20 cellular contexts compared by ENCODE assay signal in the genomic region with DNA sequence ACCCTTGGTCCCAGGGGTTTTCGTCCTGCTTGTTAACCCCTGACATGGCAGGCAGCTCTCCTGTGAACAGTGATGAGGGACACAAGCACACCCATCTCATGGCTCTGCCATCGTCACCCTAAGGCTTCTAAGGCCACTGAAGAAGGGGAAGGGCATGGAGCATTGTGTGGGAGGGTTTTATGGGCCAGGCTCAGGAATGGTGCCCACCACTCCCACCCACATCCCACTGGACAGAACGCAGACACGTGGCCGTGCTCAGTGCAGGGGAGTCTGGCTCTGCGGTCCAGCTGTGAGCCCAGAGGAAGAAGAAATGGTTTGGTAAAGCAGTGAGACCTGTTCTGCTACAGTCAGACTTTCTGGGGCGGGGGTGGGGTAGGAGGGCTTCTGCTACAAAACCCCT.
"Had no signal": no experiment of that assay in that cellular context is flagged by ENCODE, and none has a peak within 500 bp of the region (broad histone marks: within the 10 kb centered on the region; RNA-seq: fewer than 3 reads in every experiment).

No MANE protein-coding gene starts in this region.

- H3K27me3 ChIP-seq: colonic mucosa had no signal

- H3K9me3 ChIP-seq: colonic mucosa, esophagus squamous epithelium, gastrocnemius medialis, heart right ventricle, left lung, lower lobe of right lung, mucosa of descending colon had no signal

- H3K4me1 ChIP-seq: colonic mucosa, left lung, lower lobe of right lung had no signal

- H3K27ac Mint-ChIP-seq: dendritic cell treated with granulocyte-macrophage colony-stimulating factor and Interleukin-4, amounts not matched to agents 40 ng/mL and 50 ng/mL, for 4 days; mesothelial cell of epicardium had no signal

- ATAC-seq: esophagus mucosa, gastrocnemius medialis, heart right ventricle, left cardiac atrium, left lung, left ventricle myocardium superior, lower lobe of right lung, mucosa of descending colon had no signal

- H3K36me3 ChIP-seq: colonic mucosa, esophagus squamous epithelium, gastrocnemius medialis, heart right ventricle, left lung, lower lobe of right lung had no signal

- H3K9me3 Mint-ChIP-seq: dendritic cell treated with granulocyte-macrophage colony-stimulating factor and Interleukin-4, amounts not matched to agents 40 ng/mL and 50 ng/mL, for 4 days; mesothelial cell of epicardium; naive B cell had no signal

- H3K27ac ChIP-seq: colonic mucosa, epithelial cell of prostate, esophagus squamous epithelium, gastrocnemius medialis, heart right ventricle, left lung, lower lobe of right lung had no signal

- H3K36me3 Mint-ChIP-seq: mesothelial cell of epicardium, naive B cell had no signal

- H3K4me3 ChIP-seq: colonic mucosa, esophagus squamous epithelium, gastrocnemius medialis, heart right ventricle, left lung, lower lobe of right lung, mucosa of descending colon had no signal

- DNase-seq: colonic mucosa; cortex of kidney; effector CD8-positive, alpha-beta T cell; esophagus squamous epithelium; foreskin fibroblast; gastrocnemius medialis; glutamatergic neuron; heart right ventricle; hippocampal formation; left cardiac atrium; left ventricle myocardium superior; lower lobe of right lung; mesenchymal stem cell; mucosa of descending colon; naive B cell had no signal

- H3K4me3 Mint-ChIP-seq: dendritic cell treated with granulocyte-macrophage colony-stimulating factor and Interleukin-4, amounts not matched to agents 40 ng/mL and 50 ng/mL, for 4 days; mesothelial cell of epicardium; naive B cell had no signal
